In the genomic region with DNA sequence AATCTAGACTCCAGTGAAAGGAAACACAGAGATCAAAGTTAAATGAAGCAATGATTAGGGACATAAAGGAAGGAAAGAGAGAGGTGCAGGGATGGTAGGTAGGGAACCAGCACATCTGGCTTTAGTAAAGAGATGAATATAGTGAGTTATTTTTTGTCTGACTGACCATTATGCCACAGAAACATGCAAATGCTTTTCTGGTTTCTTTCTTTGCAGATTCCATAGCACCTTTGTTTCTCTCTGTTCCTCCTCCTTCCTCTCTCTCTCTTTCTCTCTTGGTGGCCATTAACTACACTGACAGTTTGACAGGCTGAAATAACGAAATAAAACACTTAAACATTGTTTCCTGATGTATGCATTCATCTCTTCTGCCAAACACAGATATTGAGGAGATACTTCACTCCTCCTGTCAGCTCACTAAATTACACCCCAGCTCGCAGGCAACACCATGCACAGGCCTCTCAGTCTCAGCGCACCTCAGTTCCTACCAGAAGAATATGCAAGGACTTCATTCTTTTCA, we compare ENCODE assay signal across 15 cellular contexts.
A peak's percentile ranks its signal among the peaks of the same experiment; 100 is the strongest.
DNase-seq lines count a peak whose midpoint lies in the region; ATAC-seq lines count a peak whose summit lies in the region.
"Had no signal": no experiment of that assay in that cellular context is flagged by ENCODE, and none has a peak within 500 bp of the region (broad histone marks: within the 10 kb centered on the region; RNA-seq: fewer than 3 reads in every experiment).

No MANE protein-coding gene starts in this region.

- DNase-seq in NCI-H2029 (lab: John Stamatoyannopoulos, UW) (no peak), NCI-H146 (lab: John Stamatoyannopoulos, UW) (no peak), kidney glomerular epithelial cell (lab: John Stamatoyannopoulos, UW) (no peak), COLO668 (lab: John Stamatoyannopoulos, UW; ENCODE audit: unreplicated experiment) (no peak)
- DNase-seq: activated CD4-positive, alpha-beta memory T cell treated with anti-CD3 and anti-CD28 coated beads, Interleukin-2, amount 10 ng/mL, durations not matched to agents 7 days and 5 days; activated naive CD4-positive, alpha-beta T cell treated with Interleukin-2 at 50 U/mL for 16 hours; hypothalamus; lower lobe of right lung; NCI-H345; occipital lobe had no signal

- peak; percentile 57 for ATAC-seq in GM18861 (IDR thresholded peaks at IDR 0.05; ENCODE audit: unreplicated experiment)
- peak; percentile 65 for ATAC-seq in GM21423 (IDR thresholded peaks at IDR 0.05; ENCODE audit: unreplicated experiment)
- peak; percentile 69 for ATAC-seq in HG02938 (IDR thresholded peaks at IDR 0.05; ENCODE audit: unreplicated experiment)
- ATAC-seq in HG03469 (IDR thresholded peaks at IDR 0.05; ENCODE audit: unreplicated experiment), result peak; percentile 38
- ATAC-seq: lower lobe of right lung, Panc1 had no signal
